19 cellular contexts compared by ENCODE assay signal in genomic region chr9:89935115-89935514, GRCh38.
"Had no signal": no experiment of that assay in that cellular context is flagged by ENCODE, and none has a peak within 500 bp of the region (broad histone marks: within the 10 kb centered on the region; RNA-seq: fewer than 3 reads in every experiment).

No MANE protein-coding gene starts in this region.

- DNase-seq: activated B cell treated with CpG ODN at 0.5 μM for 24 hours; activated CD4-positive, alpha-beta memory T cell treated with anti-CD3 and anti-CD28 coated beads for 36 hours; activated CD4-positive, alpha-beta T cell treated with anti-CD3 and anti-CD28 coated beads for 4 hours; activated CD8-positive, alpha-beta memory T cell treated with anti-CD3 and anti-CD28 coated beads, Interleukin-2, amount 10 ng/mL, durations not matched to agents 7 days and 5 days; activated naive CD4-positive, alpha-beta T cell; activated naive CD8-positive, alpha-beta T cell treated with anti-CD3 and anti-CD28 coated beads for 36 hours; activated T-cell treated with anti-CD3 and anti-CD28 coated beads, Interleukin-2, amount 50 U/mL, for 1 hour; amniotic stem cell; foreskin melanocyte; head of caudate nucleus; spleen; stimulated activated CD8-positive, alpha-beta memory T cell treated with anti-CD3 and anti-CD28 coated beads, Interleukin-4, amount 100 ng/mL, for 48 hours; stimulated activated naive CD4-positive, alpha-beta T cell; T-helper 9 cell; uterus had no signal

- ATAC-seq: activated CD8-positive, alpha-beta memory T cell treated with anti-CD3 and anti-CD28 coated beads, Interleukin-2, amount 10 ng/mL, durations not matched to agents 7 days and 5 days; activated T-helper 17 cell treated with anti-CD3 and anti-CD28 coated beads, Interleukin-2, amount 50 U/mL, for 72 hours; natural killer cell treated with Interleukin-12 subunit alpha and Interleukin-12 subunit beta and Interleukin-15 and Interleukin-18, amount 100 ng/mL, for 72 hours had no signal

- FAIRE-seq: keratinocyte had no signal

- H3K4me1 Mint-ChIP-seq: activated T-helper 17 cell treated with anti-CD3 and anti-CD28 coated beads, Interleukin-2, amount 50 U/mL, for 72 hours had no signal

- H3K4me3 Mint-ChIP-seq: activated B cell treated with CpG ODN at 0.5 μM for 24 hours; activated CD4-positive, alpha-beta memory T cell treated with anti-CD3 and anti-CD28 coated beads for 36 hours; activated CD8-positive, alpha-beta memory T cell treated with anti-CD3 and anti-CD28 coated beads, Interleukin-2, amount 10 ng/mL, durations not matched to agents 7 days and 5 days; activated naive CD8-positive, alpha-beta T cell treated with anti-CD3 and anti-CD28 coated beads for 36 hours; activated T-helper 17 cell treated with anti-CD3 and anti-CD28 coated beads, Interleukin-2, amount 50 U/mL, for 72 hours; mesothelial cell of epicardium; natural killer cell treated with Interleukin-12 subunit alpha and Interleukin-12 subunit beta and Interleukin-15 and Interleukin-18, amount 100 ng/mL, for 72 hours had no signal

- H3K27ac Mint-ChIP-seq: activated B cell treated with CpG ODN at 0.5 μM for 24 hours; activated CD4-positive, alpha-beta memory T cell treated with anti-CD3 and anti-CD28 coated beads for 36 hours; activated CD8-positive, alpha-beta memory T cell treated with anti-CD3 and anti-CD28 coated beads, Interleukin-2, amount 10 ng/mL, durations not matched to agents 7 days and 5 days; activated naive CD8-positive, alpha-beta T cell treated with anti-CD3 and anti-CD28 coated beads for 36 hours; activated T-helper 17 cell treated with anti-CD3 and anti-CD28 coated beads, Interleukin-2, amount 50 U/mL, for 72 hours; mesothelial cell of epicardium had no signal

- H3K9me3 Mint-ChIP-seq: activated B cell treated with CpG ODN at 0.5 μM for 24 hours; activated CD4-positive, alpha-beta memory T cell treated with anti-CD3 and anti-CD28 coated beads for 36 hours; activated naive CD8-positive, alpha-beta T cell treated with anti-CD3 and anti-CD28 coated beads for 36 hours; activated T-helper 17 cell treated with anti-CD3 and anti-CD28 coated beads, Interleukin-2, amount 50 U/mL, for 72 hours; mesothelial cell of epicardium; natural killer cell treated with Interleukin-12 subunit alpha and Interleukin-12 subunit beta and Interleukin-15 and Interleukin-18, amount 100 ng/mL, for 72 hours had no signal

- H3K36me3 Mint-ChIP-seq: activated CD4-positive, alpha-beta memory T cell treated with anti-CD3 and anti-CD28 coated beads for 36 hours; activated CD8-positive, alpha-beta memory T cell treated with anti-CD3 and anti-CD28 coated beads, Interleukin-2, amount 10 ng/mL, durations not matched to agents 7 days and 5 days; activated naive CD8-positive, alpha-beta T cell treated with anti-CD3 and anti-CD28 coated beads for 36 hours; mesothelial cell of epicardium; natural killer cell treated with Interleukin-12 subunit alpha and Interleukin-12 subunit beta and Interleukin-15 and Interleukin-18, amount 100 ng/mL, for 72 hours had no signal
